ENCODE assay signal across 16 cellular contexts in genomic region chr10:90051474-90051873, GRCh38.
DNase-seq lines count a peak whose midpoint lies in the region; ATAC-seq and TF ChIP-seq lines count a peak whose summit lies in the region.
"Had no signal": no experiment of that assay in that cellular context is flagged by ENCODE, and none has a peak within 500 bp of the region (broad histone marks: within the 10 kb centered on the region; RNA-seq: fewer than 3 reads in every experiment).

No MANE protein-coding gene starts in this region.

- H3K36me3 ChIP-seq in left lung, result no peaks in the 10 kb centered on the region
- H3K36me3 ChIP-seq: neural progenitor cell had no signal

- no peaks in the 10 kb centered on the region for H3K27me3 ChIP-seq in left lung
- H3K27me3 ChIP-seq: dorsolateral prefrontal cortex, neural progenitor cell had no signal

- H3K4me3 Mint-ChIP-seq in activated T-helper 1 cell treated with anti-CD3 and anti-CD28 coated beads, Interleukin-12 subunit alpha, Interleukin-12 subunit beta, Interleukin-2, Interleukin-4 antibody, amounts not matched to agents 30 ng/mL and 10 ng/mL and 1 ng/mL, durations not matched to agents 14 hours and 24 hours and 36 hours, result no peak overlapping the region
- H3K4me3 Mint-ChIP-seq: activated CD4-positive, alpha-beta T cell treated with anti-CD3 and anti-CD28 coated beads, Interleukin-2, amount 10 ng/mL, durations not matched to agents 7 days and 5 days; activated naive CD4-positive, alpha-beta T cell treated with anti-CD3 and anti-CD28 coated beads, Interleukin-2, amount 10 ng/mL, durations not matched to agents 7 days and 5 days; neural progenitor cell; T-cell had no signal

- intact Hi-C loops in left lung (cut with DNase I), result no loop called here
- intact Hi-C loops in activated T-helper 1 cell treated with anti-CD3 and anti-CD28 coated beads, Interleukin-12 subunit alpha, Interleukin-12 subunit beta, Interleukin-2, Interleukin-4 antibody, amounts not matched to agents 30 ng/mL and 10 ng/mL and 1 ng/mL, durations not matched to agents 14 hours and 24 hours and 36 hours (cut with micrococcal nuclease), result no loop called here

- no peaks in the 10 kb centered on the region for H3K9me3 ChIP-seq in left lung

- H3K36me3 Mint-ChIP-seq in activated T-helper 1 cell treated with anti-CD3 and anti-CD28 coated beads, Interleukin-12 subunit alpha, Interleukin-12 subunit beta, Interleukin-2, Interleukin-4 antibody, amounts not matched to agents 30 ng/mL and 10 ng/mL and 1 ng/mL, durations not matched to agents 14 hours and 24 hours and 36 hours (ENCODE audit: low read depth), result no peaks in the 10 kb centered on the region
- H3K36me3 Mint-ChIP-seq: activated naive CD4-positive, alpha-beta T cell treated with anti-CD3 and anti-CD28 coated beads, Interleukin-2, amount 10 ng/mL, durations not matched to agents 7 days and 5 days; neural progenitor cell; T-cell had no signal

- H3K27me3 Mint-ChIP-seq in activated T-helper 1 cell treated with anti-CD3 and anti-CD28 coated beads, Interleukin-12 subunit alpha, Interleukin-12 subunit beta, Interleukin-2, Interleukin-4 antibody, amounts not matched to agents 30 ng/mL and 10 ng/mL and 1 ng/mL, durations not matched to agents 14 hours and 24 hours and 36 hours (ENCODE audit: insufficient read depth), result no peaks in the 10 kb centered on the region
- H3K27me3 Mint-ChIP-seq: activated naive CD4-positive, alpha-beta T cell treated with anti-CD3 and anti-CD28 coated beads, Interleukin-2, amount 10 ng/mL, durations not matched to agents 7 days and 5 days had no signal

- H3K4me1 Mint-ChIP-seq in activated T-helper 1 cell treated with anti-CD3 and anti-CD28 coated beads, Interleukin-12 subunit alpha, Interleukin-12 subunit beta, Interleukin-2, Interleukin-4 antibody, amounts not matched to agents 30 ng/mL and 10 ng/mL and 1 ng/mL, durations not matched to agents 14 hours and 24 hours and 36 hours (ENCODE audit: low read depth), result no peaks in the 10 kb centered on the region
- H3K4me1 Mint-ChIP-seq: activated CD4-positive, alpha-beta T cell treated with anti-CD3 and anti-CD28 coated beads, Interleukin-2, amount 10 ng/mL, durations not matched to agents 7 days and 5 days; activated naive CD4-positive, alpha-beta T cell treated with anti-CD3 and anti-CD28 coated beads, Interleukin-2, amount 10 ng/mL, durations not matched to agents 7 days and 5 days; neural progenitor cell had no signal

- TF ChIP-seq CTCF in GM12864 (IDR thresholded peaks at IDR 0.05; ENCODE audit: low read depth, low read length, missing control alignments), result no peak
- TF ChIP-seq CTCF in left lung (IDR thresholded peaks at IDR 0.05), result no peak

- peaks cover 6% of the 10 kb centered on the region for H3K9me3 Mint-ChIP-seq in activated T-helper 1 cell treated with anti-CD3 and anti-CD28 coated beads, Interleukin-12 subunit alpha, Interleukin-12 subunit beta, Interleukin-2, Interleukin-4 antibody, amounts not matched to agents 30 ng/mL and 10 ng/mL and 1 ng/mL, durations not matched to agents 14 hours and 24 hours and 36 hours
- H3K9me3 Mint-ChIP-seq: activated naive CD4-positive, alpha-beta T cell treated with anti-CD3 and anti-CD28 coated beads, Interleukin-2, amount 10 ng/mL, durations not matched to agents 7 days and 5 days had no signal

- H3K27ac ChIP-seq in left lung, result no peak overlapping the region
- H3K27ac ChIP-seq: dorsolateral prefrontal cortex, neural progenitor cell had no signal

- peak; percentile 15 for DNase-seq in GM12864 (ENCODE audit: low read depth)
- DNase-seq in NCI-H187 (lab: John Stamatoyannopoulos, UW), result peak; percentile 41 to 59
- DNase-seq in left lung, result peak in 1 of 2 donors; percentile 55
- DNase-seq in activated T-helper 1 cell treated with anti-CD3 and anti-CD28 coated beads, Interleukin-12 subunit alpha, Interleukin-12 subunit beta, Interleukin-2, Interleukin-4 antibody, amounts not matched to agents 30 ng/mL and 10 ng/mL and 1 ng/mL, durations not matched to agents 14 hours and 24 hours and 36 hours (ENCODE audit: low spot score), result no peak
- no peak for DNase-seq in KBM-7
- DNase-seq: activated CD4-positive, alpha-beta T cell treated with anti-CD3 and anti-CD28 coated beads, Interleukin-2, amount 10 ng/mL, durations not matched to agents 7 days and 5 days; activated naive CD4-positive, alpha-beta T cell treated with anti-CD3 and anti-CD28 coated beads, Interleukin-2, amount 10 ng/mL, durations not matched to agents 7 days and 5 days; dorsolateral prefrontal cortex; left colon; stimulated activated CD4-positive, alpha-beta T cell treated with anti-CD3 and anti-CD28 coated beads, Interleukin-12 subunit alpha, Interleukin-12 subunit beta, amount 100 ng/mL, for 4 hours; stimulated activated CD8-positive, alpha-beta memory T cell treated with anti-CD3 and anti-CD28 coated beads, Interleukin-4, amount 100 ng/mL, for 48 hours; T-cell had no signal

- no peak overlapping the region for H3K27ac Mint-ChIP-seq in activated T-helper 1 cell treated with anti-CD3 and anti-CD28 coated beads, Interleukin-12 subunit alpha, Interleukin-12 subunit beta, Interleukin-2, Interleukin-4 antibody, amounts not matched to agents 30 ng/mL and 10 ng/mL and 1 ng/mL, durations not matched to agents 14 hours and 24 hours and 36 hours
- H3K27ac Mint-ChIP-seq: activated CD4-positive, alpha-beta T cell treated with anti-CD3 and anti-CD28 coated beads, Interleukin-2, amount 10 ng/mL, durations not matched to agents 7 days and 5 days; activated naive CD4-positive, alpha-beta T cell treated with anti-CD3 and anti-CD28 coated beads, Interleukin-2, amount 10 ng/mL, durations not matched to agents 7 days and 5 days; neural progenitor cell; T-cell had no signal

- H3K4me1 ChIP-seq in left lung, result no peaks in the 10 kb centered on the region
- H3K4me1 ChIP-seq: neural progenitor cell had no signal

- ATAC-seq in GM21381 (IDR thresholded peaks at IDR 0.05; ENCODE audit: unreplicated experiment), result peak; percentile 33
- ATAC-seq in left lung, result peak; percentile 95
- ATAC-seq in HG03439 (IDR thresholded peaks at IDR 0.05; ENCODE audit: unreplicated experiment), result no peak
- no peak for ATAC-seq in SK-N-SH treated with all-trans-retinoic acid at 6 μM for 48 hours
- ATAC-seq: left colon, T-cell had no signal

- in situ Hi-C loops in KBM-7 (cut with MboI; ENCODE audit: low pct_unique_long_range_greater_than_20kb, low sequenced_read_pairs), result no loop called here

- H3K4me3 ChIP-seq in GM12864 (ENCODE audit: low read depth, low read length) (no peak overlapping the region), left lung (no peak overlapping the region)
- H3K4me3 ChIP-seq: dorsolateral prefrontal cortex, neural progenitor cell had no signal

TF ChIP-seq in SK-N-SH treated with all-trans-retinoic acid at 6 μM for 48 hours, 23 proteins besides CTCF, POLR2A, EP300 and RAD21 (continues in another document):
- TF ChIP-seq TOX (CRISPR knock-in tag; IDR thresholded peaks at IDR 0.05; ENCODE audit: borderline replicate concordance) (no peak), RARB (CRISPR knock-in tag; IDR thresholded peaks at IDR 0.05) (no peak), PATZ1 (CRISPR knock-in tag; IDR thresholded peaks at IDR 0.05; ENCODE audit: borderline replicate concordance) (no peak), ZNF565 (CRISPR knock-in tag; conservative IDR thresholded peaks at IDR 0.05; ENCODE audit: low read depth) (no peak), TSHZ2 (CRISPR knock-in tag; IDR thresholded peaks at IDR 0.05) (no peak), ISL1 (CRISPR knock-in tag; IDR thresholded peaks at IDR 0.05) (no peak), PPARA (CRISPR knock-in tag; IDR thresholded peaks at IDR 0.05; ENCODE audit: borderline replicate concordance) (no peak), OSR1 (CRISPR knock-in tag; IDR thresholded peaks at IDR 0.05) (no peak)

Comparison
In these comparisons a context has a peak if more than half of its experiments do, and no peak if none do; other contexts are left out.
1. DNase-seq: peak in GM12864 (single experiment) and NCI-H187 (2 of 2); none in activated T-helper 1 cell treated with anti-CD3 and anti-CD28 coated beads, Interleukin-12 subunit alpha, Interleukin-12 subunit beta, Interleukin-2, Interleukin-4 antibody, amounts not matched to agents 30 ng/mL and 10 ng/mL and 1 ng/mL, durations not matched to agents 14 hours and 24 hours and 36 hours (single experiment) and KBM-7 (single experiment).
2. ATAC-seq: peak in GM21381 (single experiment) and left lung (single experiment); none in HG03439 (single experiment) and SK-N-SH treated with all-trans-retinoic acid at 6 μM for 48 hours (single experiment).